18 cellular contexts compared by ENCODE assay signal in the genomic region with DNA sequence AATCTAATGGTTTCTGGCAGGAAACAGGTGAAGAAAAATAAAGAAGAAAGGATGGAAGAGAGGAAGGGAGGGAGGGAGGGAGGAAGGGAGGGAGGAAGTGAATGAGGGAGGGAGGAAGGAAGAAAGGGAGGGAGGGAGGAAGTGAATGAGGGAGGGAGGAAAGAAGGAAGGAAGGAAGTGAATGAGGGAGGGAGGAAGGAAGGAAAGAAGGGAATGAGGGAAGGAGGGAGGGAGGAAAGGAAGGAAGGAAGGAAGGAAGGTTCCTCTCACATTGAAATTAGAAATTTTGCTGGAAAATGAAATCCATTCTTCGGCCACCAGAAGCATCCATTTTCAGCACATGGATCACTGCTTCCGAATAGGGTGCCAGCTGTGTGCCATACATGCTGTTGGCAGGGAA.
DNase-seq lines count a peak whose midpoint lies in the region; ATAC-seq, FAIRE-seq and TF ChIP-seq lines count a peak whose summit lies in the region.
"Had no signal": no experiment of that assay in that cellular context is flagged by ENCODE, and none has a peak within 500 bp of the region (broad histone marks: within the 10 kb centered on the region; RNA-seq: fewer than 3 reads in every experiment).

No MANE protein-coding gene starts in this region.

- H3K27me3 ChIP-seq in layer of hippocampus (ENCODE audit: control insufficient read depth, insufficient read depth, low read length): no peaks in the 10 kb centered on the region
- H3K27me3 ChIP-seq: BLaER1 had no signal

- no peaks in the 10 kb centered on the region for H3K36me3 Mint-ChIP-seq in brain
- no peaks in the 10 kb centered on the region for H3K36me3 Mint-ChIP-seq in activated naive CD4-positive, alpha-beta T cell treated with anti-CD3 and anti-CD28 coated beads, Interleukin-2, amount 50 U/mL, for 72 hours
- H3K36me3 Mint-ChIP-seq: CD14-positive monocyte; CD4-positive, alpha-beta memory T cell had no signal

- no peak for TF ChIP-seq CTCF in HEK293 (tag by site-specific recombination; IDR thresholded peaks at IDR 0.05)
- no peak for TF ChIP-seq CTCF in brain (conservative IDR thresholded peaks at IDR 0.05)

- POLR2A ChIA-PET in HEK293 (lab: Yijun Ruan, JAX): no interaction called here

- H3K4me1 ChIP-seq in HEK293 (ENCODE audit: control insufficient read depth, insufficient read depth, low read length): no peaks in the 10 kb centered on the region
- H3K4me1 ChIP-seq: BLaER1 had no signal

- no peaks in the 10 kb centered on the region for H3K9me3 ChIP-seq in HEK293 (ENCODE audit: control insufficient read depth, insufficient read depth, low read depth, low read length)
- H3K9me3 ChIP-seq: BLaER1 had no signal

- H3K27me3 Mint-ChIP-seq in brain: peaks cover 6% of the 10 kb centered on the region

- H3K36me3 ChIP-seq in HEK293 (ENCODE audit: control insufficient read depth in 2 of 2, insufficient read depth in 1 of 2, low read length in 2 of 2): no peaks in the 10 kb centered on the region
- H3K36me3 ChIP-seq: BLaER1 had no signal

- CTCF ChIA-PET in HEK293 (lab: Yijun Ruan, JAX): no interaction called here

- DNase-seq in urothelium cell line (ENCODE audit: low spot score) (no peak), MV-4-11 (lab: John Stamatoyannopoulos, UW) (no peak)
- no peak for DNase-seq in activated naive CD4-positive, alpha-beta T cell treated with anti-CD3 and anti-CD28 coated beads, Interleukin-2, amount 50 U/mL, for 72 hours (ENCODE audit: low spot score in 2 of 2)
- DNase-seq: 8988T; CD4-positive, alpha-beta memory T cell; DMS53; DND-41; EL; H9 had no signal

- H3K27ac ChIP-seq in HEK293 (ENCODE audit: extremely low read depth, low read depth, low read length) (no peak overlapping the region), layer of hippocampus (ENCODE audit: low read depth, low read length) (peak overlapping the region; percentile 42)
- H3K27ac ChIP-seq: BLaER1 had no signal

- H3K9me3 Mint-ChIP-seq in brain: no peaks in the 10 kb centered on the region
- no peaks in the 10 kb centered on the region for H3K9me3 Mint-ChIP-seq in activated naive CD4-positive, alpha-beta T cell treated with anti-CD3 and anti-CD28 coated beads, Interleukin-2, amount 50 U/mL, for 72 hours
- H3K9me3 Mint-ChIP-seq: CD4-positive, alpha-beta memory T cell; H9 had no signal

- H3K4me3 Mint-ChIP-seq in brain: peak overlapping the region in 1 of 5 experiments; percentile 62
- H3K4me3 Mint-ChIP-seq: CD14-positive monocyte; CD4-positive, alpha-beta memory T cell; H9 had no signal

- FAIRE-seq in urothelium cell line (lab: Jason Lieb, UNC): peak; percentile 23
- FAIRE-seq: GM12878, GM19239, H1 had no signal

- peak overlapping the region in 3 of 5 experiments; percentile 59 to 86 (median 77) for H3K27ac Mint-ChIP-seq in brain
- no peak overlapping the region for H3K27ac Mint-ChIP-seq in activated naive CD4-positive, alpha-beta T cell treated with anti-CD3 and anti-CD28 coated beads, Interleukin-2, amount 50 U/mL, for 72 hours
- H3K27ac Mint-ChIP-seq: CD14-positive monocyte; CD4-positive, alpha-beta memory T cell; H9 had no signal

- no peak overlapping the region for H3K4me3 ChIP-seq in HEK293 (ENCODE audit: low read depth, low read length)
- H3K4me3 ChIP-seq: BLaER1, GM12878 had no signal

- peaks cover 34% of the 10 kb centered on the region for H3K4me1 Mint-ChIP-seq in brain
- H3K4me1 Mint-ChIP-seq: CD4-positive, alpha-beta memory T cell had no signal

- no peak for ATAC-seq in HG02885 (IDR thresholded peaks at IDR 0.05; ENCODE audit: poor library complexity, unreplicated experiment)
- ATAC-seq in activated naive CD4-positive, alpha-beta T cell treated with anti-CD3 and anti-CD28 coated beads, Interleukin-2, amount 50 U/mL, for 72 hours: no peak
- ATAC-seq: GM12878 had no signal

TF ChIP-seq in HEK293, 187 proteins besides CTCF, POLR2A, EP300 and RAD21:
- TF ChIP-seq ZIC2 (tag by site-specific recombination; IDR thresholded peaks at IDR 0.05): no peak
- peak; percentile 67 for TF ChIP-seq ZNF366 (tag by site-specific recombination; conservative IDR thresholded peaks at IDR 0.05)
- TF ChIP-seq ZNF146 (tag by site-specific recombination; IDR thresholded peaks at IDR 0.05): no peak

Comparison
In these comparisons a context has a peak if more than half of its experiments do, and no peak if none do; other contexts are left out.
1. H3K27ac Mint-ChIP-seq: peak in brain (3 of 5); none in activated naive CD4-positive, alpha-beta T cell treated with anti-CD3 and anti-CD28 coated beads, Interleukin-2, amount 50 U/mL, for 72 hours (0 of 2).